In the genomic region with DNA sequence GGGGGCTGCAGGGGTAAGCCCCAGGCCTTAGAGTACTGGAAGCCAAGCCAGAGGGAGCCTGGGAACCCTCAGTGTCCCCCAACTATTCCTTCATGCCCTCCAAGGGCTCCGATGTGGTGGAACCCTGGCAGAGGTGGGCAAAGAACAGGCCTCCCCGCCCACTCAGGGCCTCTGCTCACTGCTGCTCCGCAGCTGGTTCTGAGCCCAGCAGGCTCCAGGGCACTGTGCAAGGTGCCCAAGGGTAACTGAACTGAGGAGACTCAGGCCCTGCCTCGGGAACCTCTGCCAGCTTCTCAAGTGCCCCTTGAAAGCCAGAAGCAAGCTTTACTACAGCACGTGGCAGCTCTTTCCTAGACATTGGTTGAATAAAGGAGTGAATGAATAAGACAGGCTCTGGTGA, we compare ENCODE assay signal across 22 cellular contexts.
"Had no signal": no experiment of that assay in that cellular context is flagged by ENCODE, and none has a peak within 500 bp of the region (broad histone marks: within the 10 kb centered on the region; RNA-seq: fewer than 3 reads in every experiment).

No MANE protein-coding gene starts in this region.

- H3K36me3 ChIP-seq: left ventricle myocardium inferior, neutrophil, ovary, right atrium auricular region, spleen had no signal

- H3K27ac ChIP-seq: foreskin keratinocyte, hepatocyte, left ventricle myocardium inferior, neutrophil, ovary, psoas muscle, right atrium auricular region, spleen, testis, upper lobe of left lung had no signal

- H3K4me2 ChIP-seq: hepatocyte had no signal

- H3K9me3 ChIP-seq: left ventricle myocardium inferior, neutrophil, ovary, psoas muscle, right atrium auricular region, spleen, testis, upper lobe of left lung had no signal

- H2AFZ ChIP-seq: hepatocyte had no signal

- ATAC-seq: foreskin keratinocyte, psoas muscle, WTC11 had no signal

- DNase-seq: activated naive CD4-positive, alpha-beta T cell; activated naive CD8-positive, alpha-beta T cell treated with anti-CD3 and anti-CD28 coated beads for 36 hours; activated T-cell treated with anti-CD3 and anti-CD28 coated beads, Interleukin-2, amount 50 U/mL, for 1 hour; amygdala; effector CD8-positive, alpha-beta T cell; foreskin keratinocyte; immature natural killer cell; kidney glomerular epithelial cell; left ventricle myocardium inferior; ovary; psoas muscle; spleen; stimulated activated CD4-positive, alpha-beta T cell treated with anti-CD3 and anti-CD28 coated beads, Interleukin-4, amount 100 ng/mL, for 1 hour; stimulated activated naive CD4-positive, alpha-beta T cell; T-helper 1 cell; T-helper 9 cell; testis had no signal

- H3K4me1 ChIP-seq: foreskin keratinocyte, psoas muscle, right atrium auricular region, testis had no signal

- H3K4me3 ChIP-seq: hepatocyte, left ventricle myocardium inferior, ovary, psoas muscle, right atrium auricular region, spleen, testis, upper lobe of left lung had no signal

- H3K79me2 ChIP-seq: hepatocyte had no signal

- H3K27me3 ChIP-seq: hepatocyte, ovary, right atrium auricular region, testis, upper lobe of left lung had no signal
